1 cellular context compared by ENCODE assay signal in the genomic region with DNA sequence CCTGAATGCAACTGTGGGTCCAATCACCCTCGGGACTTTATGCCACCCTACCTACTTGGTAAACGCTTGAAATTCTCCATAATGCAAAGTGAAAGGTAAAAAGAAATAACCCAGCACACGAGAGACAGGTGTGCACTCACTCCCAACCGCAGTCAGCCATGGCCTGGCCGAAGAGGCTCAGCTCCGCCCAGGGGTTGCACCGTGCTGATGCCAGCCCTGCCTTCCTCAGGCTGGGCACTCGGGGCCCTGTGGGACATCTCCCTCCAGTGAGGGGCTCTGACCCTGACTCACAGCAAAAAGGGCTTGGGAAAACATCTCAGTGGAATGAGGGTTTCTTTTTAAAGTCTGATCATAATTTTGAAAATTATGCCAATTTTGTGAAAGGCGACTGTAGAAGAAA.
TF ChIP-seq lines count a peak whose summit lies in the region.

No MANE protein-coding gene starts in this region.

TF ChIP-seq in HepG2, 621 proteins besides CTCF, POLR2A, EP300 and RAD21:
- no peak for TF ChIP-seq NCOR1 (IDR thresholded peaks at IDR 0.05; ENCODE audit: borderline replicate concordance, low read length)
- no peak for TF ChIP-seq ZNF432 (CRISPR knock-in tag; IDR thresholded peaks at IDR 0.05; ENCODE audit: borderline replicate concordance)
- TF ChIP-seq ZNF724P (CRISPR knock-in tag; IDR thresholded peaks at IDR 0.05; ENCODE audit: borderline replicate concordance) = no peak
